8 cellular contexts compared by ENCODE assay signal in the genomic region with DNA sequence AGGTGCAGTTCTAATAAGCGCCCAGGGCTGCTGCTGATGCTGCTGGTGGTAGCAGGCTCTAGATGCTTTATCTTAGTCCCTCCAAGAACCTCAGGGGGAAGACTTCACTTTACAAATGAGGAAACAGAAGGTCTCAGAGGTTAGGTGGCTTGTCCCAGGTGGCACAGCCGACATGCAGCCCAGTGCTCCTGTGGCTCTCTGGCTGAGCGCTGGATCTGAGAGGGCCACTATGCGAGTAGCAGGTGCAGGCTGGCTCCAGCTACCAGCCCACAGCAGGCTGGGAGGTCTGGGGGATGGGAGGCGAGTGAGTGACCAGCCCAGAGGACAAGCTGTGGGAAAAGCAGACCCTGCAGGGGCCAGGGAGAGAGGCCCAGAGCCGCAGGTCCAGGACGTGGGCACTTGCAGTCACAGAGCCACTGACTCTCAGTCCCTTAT. TPM values are rescaled to one million over a fixed set of nuclear protein-coding genes. Genes with fewer than 3 reads are reported as not detected.
A peak's percentile ranks its signal among the peaks of the same experiment; 100 is the strongest.
DNase-seq lines count a peak whose midpoint lies in the region; ATAC-seq and TF ChIP-seq lines count a peak whose summit lies in the region.

No MANE protein-coding gene starts in this region.

- peak overlapping the region; percentile 99 for H3K27ac Mint-ChIP-seq in activated naive CD8-positive, alpha-beta T cell treated with anti-CD3 and anti-CD28 coated beads, Interleukin-2, amount 50 U/mL, for 24 hours
- no peak overlapping the region for H3K27ac Mint-ChIP-seq in MCF 10A (ENCODE audit: low read depth, unreplicated experiment)

- H3K27me3 ChIP-seq in rectal smooth muscle tissue (ENCODE audit: control insufficient read depth, insufficient read depth, low read length), result no peaks in the 10 kb centered on the region

- H3K9ac ChIP-seq in rectal smooth muscle tissue (ENCODE audit: low read length), result no peak overlapping the region

- H3K4me1 ChIP-seq in rectal smooth muscle tissue (ENCODE audit: control insufficient read depth, insufficient read depth, low read length), result no peaks in the 10 kb centered on the region

- intact Hi-C loops in MCF 10A (cut with micrococcal nuclease), result no loop called here

- H3K36me3 Mint-ChIP-seq in activated naive CD8-positive, alpha-beta T cell treated with anti-CD3 and anti-CD28 coated beads, Interleukin-2, amount 50 U/mL, for 24 hours (ENCODE audit: low read depth), result peaks cover 22% of the 10 kb centered on the region
- no peaks in the 10 kb centered on the region for H3K36me3 Mint-ChIP-seq in MCF 10A (ENCODE audit: insufficient read depth, unreplicated experiment)

- H3K36me3 ChIP-seq in rectal smooth muscle tissue (ENCODE audit: control insufficient read depth, insufficient read depth, low read length), result no peaks in the 10 kb centered on the region

- CTCF ChIA-PET in MCF 10A (lab: Yijun Ruan, JAX), result interaction anchor here (0.7 kb wide), 1 partner anchor 44 kb away, joined by 3 read pairs; no protein-coding TSS in a partner anchor

- DNase-seq in GM12865 (ENCODE audit: low read depth) (peak; percentile 61), COLO668 (lab: John Stamatoyannopoulos, UW; ENCODE audit: unreplicated experiment) (no peak), NCI-H526 (lab: John Stamatoyannopoulos, UW) (no peak), MCF 10A (ENCODE audit: unreplicated experiment) (no peak), activated gamma-delta T cell (lab: John Stamatoyannopoulos, UW) (no peak)
- no peak for DNase-seq in activated naive CD8-positive, alpha-beta T cell treated with anti-CD3 and anti-CD28 coated beads, Interleukin-2, amount 50 U/mL, for 24 hours

- ATAC-seq in HG03521 (IDR thresholded peaks at IDR 0.05; ENCODE audit: unreplicated experiment), result peak; percentile 11
- no peak for ATAC-seq in activated naive CD8-positive, alpha-beta T cell treated with anti-CD3 and anti-CD28 coated beads, Interleukin-2, amount 50 U/mL, for 24 hours

- H3K4me1 Mint-ChIP-seq in activated naive CD8-positive, alpha-beta T cell treated with anti-CD3 and anti-CD28 coated beads, Interleukin-2, amount 50 U/mL, for 24 hours, result peaks cover 85% of the 10 kb centered on the region
- H3K4me1 Mint-ChIP-seq in MCF 10A (ENCODE audit: insufficient read depth, unreplicated experiment), result peaks cover 5% of the 10 kb centered on the region

- H3K27me3 Mint-ChIP-seq in activated naive CD8-positive, alpha-beta T cell treated with anti-CD3 and anti-CD28 coated beads, Interleukin-2, amount 50 U/mL, for 24 hours, result no peaks in the 10 kb centered on the region
- peaks cover 10% of the 10 kb centered on the region for H3K27me3 Mint-ChIP-seq in MCF 10A (ENCODE audit: insufficient read depth, unreplicated experiment)

- TF ChIP-seq CTCF in GM12865 (IDR thresholded peaks at IDR 0.05; ENCODE audit: insufficient read depth, low read depth, low read length, missing control alignments), result no peak
- no peak for TF ChIP-seq CTCF in MCF 10A (IDR thresholded peaks at IDR 0.05; ENCODE audit: unreplicated experiment)

- BruUV-seq in MCF 10A (replicated peaks; lab: Mats Ljungman, UMichigan), result no TSS peak

- POLR2A ChIA-PET in MCF 10A (lab: Yijun Ruan, JAX), result no interaction called here

- peak overlapping the region; percentile 71 for H3K4me3 ChIP-seq in GM12865 (ENCODE audit: low read depth, low read length)
- no peak overlapping the region for H3K4me3 ChIP-seq in rectal smooth muscle tissue (ENCODE audit: low read length)

- H3K4me3 Mint-ChIP-seq in activated naive CD8-positive, alpha-beta T cell treated with anti-CD3 and anti-CD28 coated beads, Interleukin-2, amount 50 U/mL, for 24 hours, result peak overlapping the region; percentile 93
- no peak overlapping the region for H3K4me3 Mint-ChIP-seq in MCF 10A (ENCODE audit: unreplicated experiment)

- peak overlapping the region; percentile 6 for H3K27ac ChIP-seq in rectal smooth muscle tissue (ENCODE audit: low read depth, low read length)

- no peaks in the 10 kb centered on the region for H3K9me3 Mint-ChIP-seq in activated naive CD8-positive, alpha-beta T cell treated with anti-CD3 and anti-CD28 coated beads, Interleukin-2, amount 50 U/mL, for 24 hours
- H3K9me3 Mint-ChIP-seq in MCF 10A (ENCODE audit: unreplicated experiment), result no peaks in the 10 kb centered on the region

RNA-seq across cellular contexts. Expression of a gene that starts 10.8 kb away (rescaled TPM):
- not detected in 2 replicates for total RNA-seq in MCF 10A (2022)
